In the genomic region with DNA sequence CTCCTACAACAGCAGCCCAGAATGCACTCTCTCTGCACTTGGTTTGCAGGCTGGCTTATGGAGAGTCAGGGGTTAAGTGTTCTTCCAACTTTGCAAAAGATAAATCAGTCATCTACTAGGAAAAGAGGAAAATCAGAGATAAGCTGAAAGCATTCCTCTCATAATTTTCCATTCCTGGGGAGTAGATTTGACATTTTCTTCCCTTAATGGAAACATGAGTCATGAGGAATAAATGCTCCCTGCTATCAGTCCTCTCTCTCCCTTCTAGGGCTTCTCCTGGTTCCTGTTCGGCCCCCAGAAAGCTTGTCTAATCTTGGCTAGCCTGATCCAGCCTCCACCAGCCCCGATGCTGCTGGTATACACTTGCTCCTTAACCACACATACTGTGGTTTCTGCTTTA, we compare ENCODE assay signal across 15 cellular contexts. TPM values are rescaled to one million over a fixed set of nuclear protein-coding genes. Genes with fewer than 3 reads are reported as not detected.
DNase-seq lines count a peak whose midpoint lies in the region; ATAC-seq, FAIRE-seq and TF ChIP-seq lines count a peak whose summit lies in the region.
"Had no signal": no experiment of that assay in that cellular context is flagged by ENCODE, and none has a peak within 500 bp of the region (broad histone marks: within the 10 kb centered on the region; RNA-seq: fewer than 3 reads in every experiment).

No MANE protein-coding gene starts in this region.

- in situ Hi-C loops in HepG2 (cut with HindIII; ENCODE audit: extremely low pct_ligation_motif_present, low pct_unique_long_range_greater_than_20kb): loop anchor here (25.0 kb wide), 1 partner anchor 853 kb away; no protein-coding TSS in a partner anchor

- H3K27ac ChIP-seq in liver (ENCODE audit: low read depth in 1 of 2, low read length in 2 of 2): no peak overlapping the region
- no peak overlapping the region for H3K27ac ChIP-seq in HepG2 (ENCODE audit: extremely low read length, insufficient read depth, low read length)
- H3K27ac ChIP-seq: upper lobe of right lung had no signal

- no TSS peak for BruUV-seq in HepG2 (replicated peaks; lab: Mats Ljungman, UMichigan)

- H3K4me2 ChIP-seq in HepG2 (ENCODE audit: low read depth, low read length): no peak overlapping the region

- no peaks in the 10 kb centered on the region for H3K4me1 ChIP-seq in liver (ENCODE audit: control insufficient read depth in 4 of 4, insufficient read depth in 4 of 4, low read length in 3 of 4)
- H3K4me1 ChIP-seq in HepG2 (ENCODE audit: insufficient read depth, low read length): no peaks in the 10 kb centered on the region
- H3K4me1 ChIP-seq: upper lobe of right lung had no signal

- H2AFZ ChIP-seq in HepG2 (ENCODE audit: low read length): no peak overlapping the region

- no peak overlapping the region for H3K4me3 ChIP-seq in liver (ENCODE audit: low read depth in 1 of 3, low read length in 3 of 3)
- H3K4me3 ChIP-seq in HepG2 (replicated peaks in 1 of 3; ENCODE audit: insufficient read depth in 1 of 3, low read depth in 2 of 3, low read length in 3 of 3): no peak overlapping the region
- H3K4me3 ChIP-seq: upper lobe of right lung had no signal

- CTCF ChIA-PET in HepG2 (lab: Yijun Ruan, JAX; ENCODE audit: low intra/inter-chr PET ratio, low total read pairs): no interaction called here

- H3K9ac ChIP-seq in liver (ENCODE audit: low read depth in 1 of 2, low read length in 2 of 2) (no peak overlapping the region), HepG2 (ENCODE audit: insufficient read depth, low read depth, low read length) (no peak overlapping the region)

- TF ChIP-seq RAD21 in liver (IDR thresholded peaks at IDR 0.05) (no peak), HepG2 (CRISPR knock-in tag; IDR thresholded peaks at IDR 0.05) (no peak)

- intact Hi-C loops in HepG2 (cut with micrococcal nuclease; ENCODE audit: unreplicated experiment): no loop called here

- no peak for TF ChIP-seq POLR2A in HepG2 (IDR thresholded peaks at IDR 0.05; ENCODE audit: insufficient read depth in 1 of 2, low read depth in 2 of 2, low read length in 2 of 2)

- H3K27me3 ChIP-seq in liver (ENCODE audit: control insufficient read depth in 4 of 4, insufficient read depth in 4 of 4, low read length in 3 of 4): no peaks in the 10 kb centered on the region
- no peaks in the 10 kb centered on the region; a peak in 1 of 5 replicates for H3K27me3 ChIP-seq in HepG2 (ENCODE audit: control insufficient read depth in 1 of 2, insufficient read depth in 2 of 2, low read length in 2 of 2)
- H3K27me3 ChIP-seq: upper lobe of right lung had no signal

- H3K9me3 ChIP-seq in liver (ENCODE audit: control insufficient read depth in 4 of 4, low read length in 3 of 4) (no peaks in the 10 kb centered on the region), HepG2 (ENCODE audit: low read length) (no peaks in the 10 kb centered on the region)
- H3K9me3 ChIP-seq: upper lobe of right lung had no signal

- no peak for TF ChIP-seq EP300 in HepG2 (IDR thresholded peaks at IDR 0.05; ENCODE audit: low read depth in 2 of 2, low read length in 2 of 2)
- no peak for TF ChIP-seq EP300 in HepG2 (CRISPR knock-in tag; IDR thresholded peaks at IDR 0.05; ENCODE audit: borderline replicate concordance)

- no peaks in the 10 kb centered on the region for H3K79me2 ChIP-seq in HepG2 (ENCODE audit: insufficient read depth, low read length)

- H3K36me3 ChIP-seq in liver (ENCODE audit: control insufficient read depth in 4 of 4, insufficient read depth in 3 of 4, low read depth in 1 of 4, low read length in 3 of 4) (no peaks in the 10 kb centered on the region), HepG2 (replicated peaks in 1 of 2; ENCODE audit: control insufficient read depth in 1 of 2, insufficient read depth in 2 of 2, low read length in 2 of 2) (no peaks in the 10 kb centered on the region)
- H3K36me3 ChIP-seq: upper lobe of right lung had no signal

- no peak for FAIRE-seq in HepG2 (lab: Jason Lieb, UNC)
- FAIRE-seq: endometrium, G401.6 had no signal

- DNase-seq in HepG2 (ENCODE audit: low spot score): no peak
- DNase-seq in astrocyte of the hippocampus (ENCODE audit: low read depth, low spot score): peak; percentile 87
- DNase-seq in islet precursor cell: peak; percentile 91
- DNase-seq in activated CD8-positive, alpha-beta memory T cell treated with anti-CD3 and anti-CD28 coated beads, Interleukin-2, amount 50 U/mL, for 4 hours: no peak
- no peak for DNase-seq in NCI-H1417 (lab: John Stamatoyannopoulos, UW)
- DNase-seq in NCI-H2196 treated with DMSO at 0.1 percent for 48 hours (lab: John Stamatoyannopoulos, UW; ENCODE audit: unreplicated experiment): no peak
- DNase-seq: activated CD4-positive, alpha-beta T cell treated with anti-CD3 and anti-CD28 coated beads, Interleukin-2, amount 10 ng/mL, durations not matched to agents 24 days and 14 days; activated naive CD4-positive, alpha-beta T cell treated with anti-CD3 and anti-CD28 coated beads for 36 hours; GOT3; NCI-H524; upper lobe of right lung had no signal

- TF ChIP-seq CTCF in liver (IDR thresholded peaks at IDR 0.05; ENCODE audit: low read depth, low read length, missing input control) (no peak), HepG2 (CRISPR knock-in tag; IDR thresholded peaks at IDR 0.05) (no peak)

- H4K20me1 ChIP-seq in HepG2 (ENCODE audit: insufficient read depth, low read length): no peaks in the 10 kb centered on the region

- WGBS in liver: 63% methylated on average over 2 of the region's 2 CpGs
- 3% methylated on average over 2 of the region's 2 CpGs for WGBS in HepG2 (ENCODE audit: low lambda C conversion rate)

- POLR2A ChIA-PET in HepG2 (lab: Yijun Ruan, JAX): no interaction called here

- ATAC-seq in HepG2: no peak
- no peak for ATAC-seq in GM18520 (IDR thresholded peaks at IDR 0.05; ENCODE audit: unreplicated experiment)
- ATAC-seq: upper lobe of right lung had no signal

TF ChIP-seq in liver, 16 proteins besides CTCF, POLR2A, EP300 and RAD21 (continues in another document):
- TF ChIP-seq JUND (IDR thresholded peaks at IDR 0.05) (peak; percentile 44 to 71), HNF4A (conservative IDR thresholded peaks at IDR 0.05) (no peak)

TF ChIP-seq in HepG2, 621 proteins besides CTCF, POLR2A, EP300 and RAD21 (continues in another document):
- TF ChIP-seq SETDB1 (CRISPR knock-in tag; IDR thresholded peaks at IDR 0.05; ENCODE audit: borderline replicate concordance) (no peak), NAIF1 (CRISPR knock-in tag; IDR thresholded peaks at IDR 0.05; ENCODE audit: borderline replicate concordance) (no peak), ZNF841 (CRISPR knock-in tag; IDR thresholded peaks at IDR 0.05; ENCODE audit: borderline replicate concordance) (no peak), SALL2 (CRISPR knock-in tag; IDR thresholded peaks at IDR 0.05) (no peak)
- TF ChIP-seq, protein P1, sequence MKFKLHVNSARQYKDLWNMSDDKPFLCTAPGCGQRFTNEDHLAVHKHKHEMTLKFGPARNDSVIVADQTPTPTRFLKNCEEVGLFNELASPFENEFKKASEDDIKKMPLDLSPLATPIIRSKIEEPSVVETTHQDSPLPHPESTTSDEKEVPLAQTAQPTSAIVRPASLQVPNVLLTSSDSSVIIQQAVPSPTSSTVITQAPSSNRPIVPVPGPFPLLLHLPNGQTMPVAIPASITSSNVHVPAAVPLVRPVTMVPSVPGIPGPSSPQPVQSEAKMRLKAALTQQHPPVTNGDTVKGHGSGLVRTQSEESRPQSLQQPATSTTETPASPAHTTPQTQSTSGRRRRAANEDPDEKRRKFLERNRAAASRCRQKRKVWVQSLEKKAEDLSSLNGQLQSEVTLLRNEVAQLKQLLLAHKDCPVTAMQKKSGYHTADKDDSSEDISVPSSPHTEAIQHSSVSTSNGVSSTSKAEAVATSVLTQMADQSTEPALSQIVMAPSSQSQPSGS (CRISPR knock-in tag; IDR thresholded peaks at IDR 0.05): no peak
- TF ChIP-seq, protein P2, sequence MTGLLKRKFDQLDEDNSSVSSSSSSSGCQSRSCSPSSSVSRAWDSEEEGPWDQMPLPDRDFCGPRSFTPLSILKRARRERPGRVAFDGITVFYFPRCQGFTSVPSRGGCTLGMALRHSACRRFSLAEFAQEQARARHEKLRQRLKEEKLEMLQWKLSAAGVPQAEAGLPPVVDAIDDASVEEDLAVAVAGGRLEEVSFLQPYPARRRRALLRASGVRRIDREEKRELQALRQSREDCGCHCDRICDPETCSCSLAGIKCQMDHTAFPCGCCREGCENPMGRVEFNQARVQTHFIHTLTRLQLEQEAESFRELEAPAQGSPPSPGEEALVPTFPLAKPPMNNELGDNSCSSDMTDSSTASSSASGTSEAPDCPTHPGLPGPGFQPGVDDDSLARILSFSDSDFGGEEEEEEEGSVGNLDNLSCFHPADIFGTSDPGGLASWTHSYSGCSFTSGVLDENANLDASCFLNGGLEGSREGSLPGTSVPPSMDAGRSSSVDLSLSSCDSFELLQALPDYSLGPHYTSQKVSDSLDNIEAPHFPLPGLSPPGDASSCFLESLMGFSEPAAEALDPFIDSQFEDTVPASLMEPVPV (CRISPR knock-in tag; IDR thresholded peaks at IDR 0.05): no peak

RNA-seq across cellular contexts. Expression of a gene that starts 28.4 kb away (rescaled TPM):
- total RNA-seq in liver (under 1 TPM; 0.08 to 0.33 TPM), HepG2 (2016; rRNA removed; fragmentation: Illumina TruSeq; extraction: Trizol) (not detected in 2 replicates)
- polyA plus RNA-seq in liver (under 1 TPM in 1 of 2 donors, not detected in 1; 0.02 TPM), HepG2 (2011; rRNA removed) (0.05 TPM in 1 of 2 replicates, not detected in the other)
- total RNA-seq in HepG2 (2016; cell fraction: cytosol; rRNA removed; fragmentation: Illumina TruSeq; extraction: Trizol; ENCODE audit: low read depth): not detected in 2 replicates
- total RNA-seq in HepG2 (2016; cell fraction: insoluble cytoplasmic fraction; rRNA removed; fragmentation: Illumina TruSeq; extraction: Trizol): not detected in 2 replicates
- total RNA-seq in HepG2 (2016; cell fraction: membrane; rRNA removed; fragmentation: Illumina TruSeq; extraction: Trizol): not detected in 2 replicates
- not detected in 2 replicates for total RNA-seq in HepG2 (2016; cell fraction: nucleus; rRNA removed; fragmentation: Illumina TruSeq; extraction: Trizol)
- polyA plus RNA-seq in HepG2 (2011; cell fraction: cytosol; rRNA removed): 0.01 and 0.03 TPM in 2 replicates
- polyA plus RNA-seq in HepG2 (2011; cell fraction: nucleus; rRNA removed): not detected in 2 replicates
- polyA plus RNA-seq in HepG2 (2012): not detected in 2 replicates
- polyA plus RNA-seq in HepG2 (2016; cell fraction: cytosol; fragmentation: Illumina TruSeq; extraction: Trizol; ENCODE audit: low read depth): not detected in 2 replicates
- polyA plus RNA-seq in HepG2 (2016; cell fraction: insoluble cytoplasmic fraction; fragmentation: Illumina TruSeq; extraction: Trizol; ENCODE audit: low read depth): not detected in 2 replicates
- not detected in 2 replicates for polyA plus RNA-seq in HepG2 (2016; cell fraction: membrane; fragmentation: Illumina TruSeq; extraction: Trizol; ENCODE audit: low read depth)
- not detected in 2 replicates for polyA plus RNA-seq in HepG2 (2016; cell fraction: nucleus; fragmentation: Illumina TruSeq; extraction: Trizol; ENCODE audit: insufficient read depth, low read depth)
- polyA minus RNA-seq in HepG2 (2011; rRNA and poly(A)+ RNA removed; ENCODE audit: low replicate concordance): 0.08 and 4.3 TPM in 2 replicates
- not detected in 2 replicates for polyA minus RNA-seq in HepG2 (2011; cell fraction: cytosol; rRNA and poly(A)+ RNA removed)
- polyA minus RNA-seq in HepG2 (2011; cell fraction: nucleus; rRNA and poly(A)+ RNA removed): 0.39 TPM in 1 of 2 replicates, not detected in the other

Comparison
In these comparisons a context has a peak if more than half of its experiments do, and no peak if none do; other contexts are left out.
1. DNase-seq: peak in astrocyte of the hippocampus (single experiment) and islet precursor cell (single experiment); none in HepG2 (single experiment), activated CD8-positive, alpha-beta memory T cell treated with anti-CD3 and anti-CD28 coated beads, Interleukin-2, amount 50 U/mL, for 4 hours (single experiment), NCI-H1417 (0 of 3) and NCI-H2196 treated with DMSO at 0.1 percent for 48 hours (single experiment).